1 cellular context compared by ENCODE assay signal in genomic region chr12:117155278-117156060, GRCh38.
TF ChIP-seq lines count a peak whose summit lies in the region.

No MANE protein-coding gene starts in this region.

TF ChIP-seq in HepG2, 621 proteins besides CTCF, POLR2A, EP300 and RAD21 (continued from another document and continues in another):
- TF ChIP-seq, protein P1, sequence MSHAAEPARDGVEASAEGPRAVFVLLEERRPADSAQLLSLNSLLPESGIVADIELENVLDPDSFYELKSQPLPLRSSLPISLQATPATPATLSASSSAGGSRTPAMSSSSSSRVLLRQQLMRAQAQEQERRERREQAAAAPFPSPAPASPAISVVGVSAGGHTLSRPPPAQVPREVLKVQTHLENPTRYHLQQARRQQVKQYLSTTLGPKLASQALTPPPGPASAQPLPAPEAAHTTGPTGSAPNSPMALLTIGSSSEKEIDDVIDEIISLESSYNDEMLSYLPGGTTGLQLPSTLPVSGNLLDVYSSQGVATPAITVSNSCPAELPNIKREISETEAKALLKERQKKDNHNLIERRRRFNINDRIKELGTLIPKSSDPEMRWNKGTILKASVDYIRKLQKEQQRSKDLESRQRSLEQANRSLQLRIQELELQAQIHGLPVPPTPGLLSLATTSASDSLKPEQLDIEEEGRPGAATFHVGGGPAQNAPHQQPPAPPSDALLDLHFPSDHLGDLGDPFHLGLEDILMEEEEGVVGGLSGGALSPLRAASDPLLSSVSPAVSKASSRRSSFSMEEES (CRISPR knock-in tag; IDR thresholded peaks at IDR 0.05) = no peak
- no peak for TF ChIP-seq ATRX (CRISPR knock-in tag; IDR thresholded peaks at IDR 0.05; ENCODE audit: borderline replicate concordance)
- peak; percentile 77 for TF ChIP-seq ZEB1 (IDR thresholded peaks at IDR 0.05; ENCODE audit: insufficient replicate concordance, low read depth)
- TF ChIP-seq HHEX (CRISPR knock-in tag; IDR thresholded peaks at IDR 0.05) = no peak
- no peak for TF ChIP-seq ZC3H13 (CRISPR knock-in tag; IDR thresholded peaks at IDR 0.05)
- TF ChIP-seq RXRA (CRISPR knock-in tag; IDR thresholded peaks at IDR 0.05) = 0 out of 2 replicates have a peak, but pooled peaks have one; percentile 19
- TF ChIP-seq ZNF562 (CRISPR knock-in tag; IDR thresholded peaks at IDR 0.05; ENCODE audit: borderline replicate concordance) = no peak
- no peak for TF ChIP-seq PLSCR1 (CRISPR knock-in tag; IDR thresholded peaks at IDR 0.05; ENCODE audit: borderline replicate concordance)
- no peak for TF ChIP-seq ZNF773 (CRISPR knock-in tag; IDR thresholded peaks at IDR 0.05; ENCODE audit: borderline replicate concordance)
- TF ChIP-seq XBP1 (CRISPR knock-in tag; IDR thresholded peaks at IDR 0.05) = no peak
- 0 out of 2 replicates have a peak, but pooled peaks have one; percentile 49 for TF ChIP-seq SMAD3 (CRISPR knock-in tag; IDR thresholded peaks at IDR 0.05)
- TF ChIP-seq, protein P2, sequence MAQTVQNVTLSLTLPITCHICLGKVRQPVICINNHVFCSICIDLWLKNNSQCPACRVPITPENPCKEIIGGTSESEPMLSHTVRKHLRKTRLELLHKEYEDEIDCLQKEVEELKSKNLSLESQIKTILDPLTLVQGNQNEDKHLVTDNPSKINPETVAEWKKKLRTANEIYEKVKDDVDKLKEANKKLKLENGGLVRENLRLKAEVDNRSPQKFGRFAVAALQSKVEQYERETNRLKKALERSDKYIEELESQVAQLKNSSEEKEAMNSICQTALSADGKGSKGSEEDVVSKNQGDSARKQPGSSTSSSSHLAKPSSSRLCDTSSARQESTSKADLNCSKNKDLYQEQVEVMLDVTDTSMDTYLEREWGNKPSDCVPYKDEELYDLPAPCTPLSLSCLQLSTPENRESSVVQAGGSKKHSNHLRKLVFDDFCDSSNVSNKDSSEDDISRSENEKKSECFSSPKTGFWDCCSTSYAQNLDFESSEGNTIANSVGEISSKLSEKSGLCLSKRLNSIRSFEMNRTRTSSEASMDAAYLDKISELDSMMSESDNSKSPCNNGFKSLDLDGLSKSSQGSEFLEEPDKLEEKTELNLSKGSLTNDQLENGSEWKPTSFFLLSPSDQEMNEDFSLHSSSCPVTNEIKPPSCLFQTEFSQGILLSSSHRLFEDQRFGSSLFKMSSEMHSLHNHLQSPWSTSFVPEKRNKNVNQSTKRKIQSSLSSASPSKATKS (CRISPR knock-in tag; IDR thresholded peaks at IDR 0.05) = no peak
- no peak for TF ChIP-seq U2AF2 (IDR thresholded peaks at IDR 0.05; ENCODE audit: low read depth, low read length)
- 0 out of 2 replicates have a peak, but pooled peaks have one; percentile 16 for TF ChIP-seq PITX1 (CRISPR knock-in tag; IDR thresholded peaks at IDR 0.05)
- no peak for TF ChIP-seq IRX3 (CRISPR knock-in tag; IDR thresholded peaks at IDR 0.05; ENCODE audit: borderline replicate concordance, low read depth)
- TF ChIP-seq HOXA7 (CRISPR knock-in tag; IDR thresholded peaks at IDR 0.05) = no peak
- no peak for TF ChIP-seq THYN1 (CRISPR knock-in tag; IDR thresholded peaks at IDR 0.05; ENCODE audit: borderline replicate concordance, low read depth)
- TF ChIP-seq CENPX (CRISPR knock-in tag; IDR thresholded peaks at IDR 0.05) = no peak
- no peak for TF ChIP-seq FOXA3 (CRISPR knock-in tag; IDR thresholded peaks at IDR 0.05)
- peak; percentile 49 for TF ChIP-seq TEAD3 (CRISPR knock-in tag; optimal IDR thresholded peaks at IDR 0.05; ENCODE audit: borderline replicate concordance)
- peak; percentile 59; the same call in 1 of the 2 replicates for TF ChIP-seq RXRB (CRISPR knock-in tag; IDR thresholded peaks at IDR 0.05; ENCODE audit: borderline replicate concordance)
- TF ChIP-seq NFKB2 (CRISPR knock-in tag; IDR thresholded peaks at IDR 0.05; ENCODE audit: borderline replicate concordance) = peak; percentile 51; the same call in 1 of the 2 replicates
- peak; percentile 17; the same call in 1 of the 2 replicates for TF ChIP-seq DMAP1 (CRISPR knock-in tag; IDR thresholded peaks at IDR 0.05)
- TF ChIP-seq, protein P3, sequence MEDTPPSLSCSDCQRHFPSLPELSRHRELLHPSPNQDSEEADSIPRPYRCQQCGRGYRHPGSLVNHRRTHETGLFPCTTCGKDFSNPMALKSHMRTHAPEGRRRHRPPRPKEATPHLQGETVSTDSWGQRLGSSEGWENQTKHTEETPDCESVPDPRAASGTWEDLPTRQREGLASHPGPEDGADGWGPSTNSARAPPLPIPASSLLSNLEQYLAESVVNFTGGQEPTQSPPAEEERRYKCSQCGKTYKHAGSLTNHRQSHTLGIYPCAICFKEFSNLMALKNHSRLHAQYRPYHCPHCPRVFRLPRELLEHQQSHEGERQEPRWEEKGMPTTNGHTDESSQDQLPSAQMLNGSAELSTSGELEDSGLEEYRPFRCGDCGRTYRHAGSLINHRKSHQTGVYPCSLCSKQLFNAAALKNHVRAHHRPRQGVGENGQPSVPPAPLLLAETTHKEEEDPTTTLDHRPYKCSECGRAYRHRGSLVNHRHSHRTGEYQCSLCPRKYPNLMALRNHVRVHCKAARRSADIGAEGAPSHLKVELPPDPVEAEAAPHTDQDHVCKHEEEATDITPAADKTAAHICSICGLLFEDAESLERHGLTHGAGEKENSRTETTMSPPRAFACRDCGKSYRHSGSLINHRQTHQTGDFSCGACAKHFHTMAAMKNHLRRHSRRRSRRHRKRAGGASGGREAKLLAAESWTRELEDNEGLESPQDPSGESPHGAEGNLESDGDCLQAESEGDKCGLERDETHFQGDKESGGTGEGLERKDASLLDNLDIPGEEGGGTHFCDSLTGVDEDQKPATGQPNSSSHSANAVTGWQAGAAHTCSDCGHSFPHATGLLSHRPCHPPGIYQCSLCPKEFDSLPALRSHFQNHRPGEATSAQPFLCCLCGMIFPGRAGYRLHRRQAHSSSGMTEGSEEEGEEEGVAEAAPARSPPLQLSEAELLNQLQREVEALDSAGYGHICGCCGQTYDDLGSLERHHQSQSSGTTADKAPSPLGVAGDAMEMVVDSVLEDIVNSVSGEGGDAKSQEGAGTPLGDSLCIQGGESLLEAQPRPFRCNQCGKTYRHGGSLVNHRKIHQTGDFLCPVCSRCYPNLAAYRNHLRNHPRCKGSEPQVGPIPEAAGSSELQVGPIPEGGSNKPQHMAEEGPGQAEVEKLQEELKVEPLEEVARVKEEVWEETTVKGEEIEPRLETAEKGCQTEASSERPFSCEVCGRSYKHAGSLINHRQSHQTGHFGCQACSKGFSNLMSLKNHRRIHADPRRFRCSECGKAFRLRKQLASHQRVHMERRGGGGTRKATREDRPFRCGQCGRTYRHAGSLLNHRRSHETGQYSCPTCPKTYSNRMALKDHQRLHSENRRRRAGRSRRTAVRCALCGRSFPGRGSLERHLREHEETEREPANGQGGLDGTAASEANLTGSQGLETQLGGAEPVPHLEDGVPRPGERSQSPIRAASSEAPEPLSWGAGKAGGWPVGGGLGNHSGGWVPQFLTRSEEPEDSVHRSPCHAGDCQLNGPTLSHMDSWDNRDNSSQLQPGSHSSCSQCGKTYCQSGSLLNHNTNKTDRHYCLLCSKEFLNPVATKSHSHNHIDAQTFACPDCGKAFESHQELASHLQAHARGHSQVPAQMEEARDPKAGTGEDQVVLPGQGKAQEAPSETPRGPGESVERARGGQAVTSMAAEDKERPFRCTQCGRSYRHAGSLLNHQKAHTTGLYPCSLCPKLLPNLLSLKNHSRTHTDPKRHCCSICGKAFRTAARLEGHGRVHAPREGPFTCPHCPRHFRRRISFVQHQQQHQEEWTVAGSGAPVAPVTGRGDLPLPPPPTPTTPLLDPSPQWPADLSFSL (CRISPR knock-in tag; IDR thresholded peaks at IDR 0.05) = no peak
- no peak for TF ChIP-seq ZFP37 (CRISPR knock-in tag; IDR thresholded peaks at IDR 0.05; ENCODE audit: borderline replicate concordance)
- no peak for TF ChIP-seq NBN (conservative IDR thresholded peaks at IDR 0.05)
- TF ChIP-seq CBFB (CRISPR knock-in tag; IDR thresholded peaks at IDR 0.05) = no peak
- TF ChIP-seq, protein P4, sequence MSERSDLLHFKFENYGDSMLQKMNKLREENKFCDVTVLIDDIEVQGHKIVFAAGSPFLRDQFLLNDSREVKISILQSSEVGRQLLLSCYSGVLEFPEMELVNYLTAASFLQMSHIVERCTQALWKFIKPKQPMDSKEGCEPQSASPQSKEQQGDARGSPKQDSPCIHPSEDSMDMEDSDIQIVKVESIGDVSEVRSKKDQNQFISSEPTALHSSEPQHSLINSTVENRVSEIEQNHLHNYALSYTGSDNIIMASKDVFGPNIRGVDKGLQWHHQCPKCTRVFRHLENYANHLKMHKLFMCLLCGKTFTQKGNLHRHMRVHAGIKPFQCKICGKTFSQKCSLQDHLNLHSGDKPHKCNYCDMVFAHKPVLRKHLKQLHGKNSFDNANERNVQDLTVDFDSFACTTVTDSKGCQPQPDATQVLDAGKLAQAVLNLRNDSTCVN (CRISPR knock-in tag; IDR thresholded peaks at IDR 0.05; ENCODE audit: borderline replicate concordance) = no peak
- no peak for TF ChIP-seq KMT2B (CRISPR knock-in tag; IDR thresholded peaks at IDR 0.05)
- TF ChIP-seq ZNF891 (CRISPR knock-in tag; IDR thresholded peaks at IDR 0.05) = peak; percentile 63; the same call in 1 of the 2 replicates
- 0 out of 2 replicates have a peak, but pooled peaks have one; percentile 18 for TF ChIP-seq MYC (CRISPR knock-in tag; IDR thresholded peaks at IDR 0.05; ENCODE audit: borderline replicate concordance)
- TF ChIP-seq JDP2 (CRISPR knock-in tag; IDR thresholded peaks at IDR 0.05; ENCODE audit: borderline replicate concordance) = no peak
- TF ChIP-seq ZNF672 (CRISPR knock-in tag; IDR thresholded peaks at IDR 0.05) = no peak
- TF ChIP-seq, protein P5, sequence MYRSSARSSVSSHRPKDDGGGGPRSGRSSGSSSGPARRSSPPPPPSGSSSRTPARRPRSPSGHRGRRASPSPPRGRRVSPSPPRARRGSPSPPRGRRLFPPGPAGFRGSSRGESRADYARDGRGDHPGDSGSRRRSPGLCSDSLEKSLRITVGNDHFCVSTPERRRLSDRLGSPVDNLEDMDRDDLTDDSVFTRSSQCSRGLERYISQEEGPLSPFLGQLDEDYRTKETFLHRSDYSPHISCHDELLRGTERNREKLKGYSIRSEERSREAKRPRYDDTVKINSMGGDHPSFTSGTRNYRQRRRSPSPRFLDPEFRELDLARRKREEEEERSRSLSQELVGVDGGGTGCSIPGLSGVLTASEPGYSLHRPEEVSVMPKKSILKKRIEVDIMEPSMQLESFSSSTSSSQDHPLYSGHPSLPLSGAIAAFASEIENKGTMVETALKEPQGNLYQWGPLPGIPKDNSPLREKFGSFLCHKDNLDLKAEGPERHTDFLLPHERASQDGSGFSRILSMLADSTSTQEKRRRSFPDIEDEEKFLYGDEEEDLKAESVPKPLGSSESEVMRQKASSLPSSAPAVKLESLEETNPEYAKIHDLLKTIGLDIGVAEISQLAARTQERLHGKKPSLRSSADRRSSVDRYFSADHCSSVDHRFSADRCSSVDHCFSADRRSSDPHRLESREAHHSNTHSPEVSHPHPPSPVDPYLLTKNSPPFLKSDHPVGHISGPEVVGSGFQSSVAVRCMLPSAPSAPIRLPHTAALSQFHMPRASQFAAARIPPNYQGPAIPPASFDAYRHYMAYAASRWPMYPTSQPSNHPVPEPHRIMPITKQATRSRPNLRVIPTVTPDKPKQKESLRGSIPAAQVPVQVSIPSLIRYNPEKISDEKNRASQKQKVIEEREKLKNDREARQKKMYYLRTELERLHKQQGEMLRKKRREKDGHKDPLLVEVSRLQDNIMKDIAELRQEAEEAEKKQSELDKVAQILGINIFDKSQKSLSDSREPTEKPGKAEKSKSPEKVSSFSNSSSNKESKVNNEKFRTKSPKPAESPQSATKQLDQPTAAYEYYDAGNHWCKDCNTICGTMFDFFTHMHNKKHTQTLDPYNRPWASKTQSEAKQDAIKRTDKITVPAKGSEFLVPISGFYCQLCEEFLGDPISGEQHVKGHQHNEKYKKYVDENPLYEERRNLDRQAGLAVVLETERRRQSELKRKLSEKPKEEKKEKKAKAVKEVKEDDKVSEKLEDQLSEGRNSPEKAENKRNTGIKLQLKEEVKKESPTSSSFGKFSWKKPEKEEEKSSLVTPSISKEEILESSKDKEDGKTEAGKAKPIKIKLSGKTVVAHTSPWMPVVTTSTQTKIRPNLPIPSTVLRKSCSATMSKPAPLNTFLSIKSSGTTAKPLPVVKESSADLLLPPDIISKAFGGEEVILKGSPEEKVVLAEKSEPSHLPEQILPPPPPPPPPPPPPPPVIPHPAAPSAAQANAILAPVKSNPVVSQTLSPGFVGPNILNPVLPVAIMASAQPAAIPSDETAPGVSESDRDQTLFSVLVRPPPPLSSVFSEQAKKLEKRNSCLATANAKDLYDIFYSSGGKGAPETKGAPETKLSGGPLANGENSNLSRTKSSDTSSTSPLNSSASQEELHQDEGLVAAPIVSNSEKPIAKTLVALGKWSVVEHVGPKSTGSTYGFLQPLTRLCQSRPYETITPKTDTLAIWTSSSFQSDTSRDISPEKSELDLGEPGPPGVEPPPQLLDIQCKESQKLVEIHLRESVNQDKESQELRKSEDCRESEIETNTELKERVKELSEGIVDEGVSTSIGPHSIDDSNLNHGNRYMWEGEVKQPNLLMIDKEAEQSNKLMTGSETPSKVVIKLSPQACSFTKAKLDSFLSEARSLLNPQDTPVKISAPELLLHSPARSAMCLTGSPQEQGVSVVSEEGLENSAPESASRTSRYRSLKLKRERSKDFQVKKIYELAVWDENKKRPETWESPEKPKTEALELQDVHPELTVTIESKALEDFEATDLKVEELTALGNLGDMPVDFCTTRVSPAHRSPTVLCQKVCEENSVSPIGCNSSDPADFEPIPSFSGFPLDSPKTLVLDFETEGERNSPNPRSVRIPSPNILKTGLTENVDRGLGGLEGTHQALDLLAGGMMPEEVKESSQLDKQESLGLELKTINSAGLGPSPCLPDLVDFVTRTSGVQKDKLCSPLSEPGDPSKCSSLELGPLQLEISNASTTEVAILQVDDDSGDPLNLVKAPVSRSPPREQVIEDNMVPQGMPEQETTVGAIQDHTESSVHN (CRISPR knock-in tag; IDR thresholded peaks at IDR 0.05) = no peak
- peak; percentile 76 for TF ChIP-seq PHF21A (CRISPR knock-in tag; IDR thresholded peaks at IDR 0.05)
- TF ChIP-seq TRIM24 (CRISPR knock-in tag; IDR thresholded peaks at IDR 0.05) = no peak
- no peak for TF ChIP-seq ZSCAN5A (CRISPR knock-in tag; IDR thresholded peaks at IDR 0.05; ENCODE audit: borderline replicate concordance)
- no peak for TF ChIP-seq ZFYVE20 (CRISPR knock-in tag; IDR thresholded peaks at IDR 0.05; ENCODE audit: borderline replicate concordance, low read depth)
- no peak for TF ChIP-seq ESRRA (CRISPR knock-in tag; IDR thresholded peaks at IDR 0.05; ENCODE audit: low read depth)
- TF ChIP-seq SP2 (CRISPR knock-in tag; IDR thresholded peaks at IDR 0.05) = peak; percentile 95
- TF ChIP-seq ZNF703 (CRISPR knock-in tag; IDR thresholded peaks at IDR 0.05; ENCODE audit: borderline replicate concordance) = no peak
- TF ChIP-seq NR1H2 (CRISPR knock-in tag; IDR thresholded peaks at IDR 0.05; ENCODE audit: borderline replicate concordance, low read depth) = no peak
